ENCODE assay signal across 8 cellular contexts in genomic region chr10:68827592-68827959, GRCh38. TPM values are rescaled to one million over a fixed set of nuclear protein-coding genes. Genes with fewer than 3 reads are reported as not detected.
A peak's percentile ranks its signal among the peaks of the same experiment; 100 is the strongest.
DNase-seq lines count a peak whose midpoint lies in the region; ATAC-seq and TF ChIP-seq lines count a peak whose summit lies in the region.
"Not testable (repeated sequence)": the region's sequence is repeated elsewhere in the genome, so short reads cannot be mapped to it uniquely, and the experiment has no call there.

No MANE protein-coding gene starts in this region.

- H3K36me3 ChIP-seq in CD4-positive, CD25-positive, alpha-beta regulatory T cell (ENCODE audit: control insufficient read depth, insufficient read depth, low read length); Karpas-422 (ENCODE audit: insufficient read depth, low read length); adipocyte (ENCODE audit: control insufficient read depth, insufficient read depth, low read length, severe bottlenecking); spleen: not testable (repeated sequence)

- not testable (repeated sequence) for H3K4me3 ChIP-seq in CD4-positive, CD25-positive, alpha-beta regulatory T cell (ENCODE audit: low read depth, low read length)
- H3K4me3 ChIP-seq in Karpas-422 (ENCODE audit: low read length): peak overlapping the region; percentile 89
- H3K4me3 ChIP-seq in adipocyte (ENCODE audit: low read length): peak overlapping the region; percentile 82
- H3K4me3 ChIP-seq in fibroblast of villous mesenchyme (ENCODE audit: low read depth, low read length): peak overlapping the region; percentile 18
- H3K4me3 ChIP-seq in spleen: peak overlapping the region; percentile 40 to 82 (median 54)

- not testable (repeated sequence) for H3K4me1 ChIP-seq in CD4-positive, CD25-positive, alpha-beta regulatory T cell (ENCODE audit: control insufficient read depth, insufficient read depth, low read length, poor library complexity, severe bottlenecking); adipocyte (ENCODE audit: control insufficient read depth, insufficient read depth, low read length)
- peaks cover 20% of the 10 kb centered on the region for H3K4me1 ChIP-seq in Karpas-422 (ENCODE audit: low read length)
- H3K4me1 ChIP-seq in spleen: peaks cover 0 to 18% (median 14%) of the 10 kb centered on the region in 6 donors

- H3K9me3 ChIP-seq in CD4-positive, CD25-positive, alpha-beta regulatory T cell (ENCODE audit: control insufficient read depth in 2 of 2, low read length in 2 of 2); Karpas-422 (ENCODE audit: low read length); adipocyte (ENCODE audit: control insufficient read depth, low read length); spleen: not testable (repeated sequence)

- H3K4me3 Mint-ChIP-seq in CD4-positive, CD25-positive, alpha-beta regulatory T cell; memory B cell: not testable (repeated sequence)

- not testable (repeated sequence) for H3K27ac Mint-ChIP-seq in CD4-positive, CD25-positive, alpha-beta regulatory T cell; memory B cell

- intact Hi-C loops in spleen (cut with DNase I; ENCODE audit: low total_unique reads): not testable (repeated sequence)

- not testable (repeated sequence) for TF ChIP-seq POLR2A in spleen (IDR thresholded peaks at IDR 0.05)

- not testable (repeated sequence) for H3K9me3 Mint-ChIP-seq in CD4-positive, CD25-positive, alpha-beta regulatory T cell; memory B cell

- H3K4me2 ChIP-seq in Karpas-422 (ENCODE audit: low read depth, low read length, poor library complexity, severe bottlenecking): peak overlapping the region; percentile 90

- not testable (repeated sequence) for H2AFZ ChIP-seq in Karpas-422 (ENCODE audit: low read length)

- H3K9ac ChIP-seq in Karpas-422 (ENCODE audit: low read length): peak overlapping the region; percentile 87
- not testable (repeated sequence) for H3K9ac ChIP-seq in adipocyte (ENCODE audit: low read length)

- not testable (repeated sequence) for H3K27ac ChIP-seq in CD4-positive, CD25-positive, alpha-beta regulatory T cell (ENCODE audit: insufficient read depth, low read length, poor library complexity, severe bottlenecking); Karpas-422 (ENCODE audit: low read length); spleen

- H4K20me1 ChIP-seq in Karpas-422 (ENCODE audit: insufficient read depth, low read depth, low read length): not testable (repeated sequence)

- H3K36me3 Mint-ChIP-seq in CD4-positive, CD25-positive, alpha-beta regulatory T cell; memory B cell: not testable (repeated sequence)

- not testable (repeated sequence) for TF ChIP-seq CTCF in fibroblast of villous mesenchyme (IDR thresholded peaks at IDR 0.05; ENCODE audit: insufficient read depth, low read depth, low read length); spleen (IDR thresholded peaks at IDR 0.05 in 8 of 11, conservative IDR thresholded peaks at IDR 0.05 in 3 of 11)

- peak; percentile 32 to 56 for ATAC-seq in CD4-positive, CD25-positive, alpha-beta regulatory T cell (ENCODE audit: low read depth in 2 of 2)
- ATAC-seq in GM19438 (IDR thresholded peaks at IDR 0.05; ENCODE audit: low read depth, unreplicated experiment): peak; percentile 32
- ATAC-seq in HG02759 (IDR thresholded peaks at IDR 0.05; ENCODE audit: unreplicated experiment): peak; percentile 54
- ATAC-seq in memory B cell (ENCODE audit: low read depth): peak; percentile 60

- not testable (repeated sequence) for DNase-seq in CD4-positive, CD25-positive, alpha-beta regulatory T cell; Karpas-422; adipocyte (ENCODE audit: low read depth); fibroblast of villous mesenchyme (ENCODE audit: low read depth); memory B cell (ENCODE audit: low spot score in 2 of 2); spleen

- H3K27me3 ChIP-seq in CD4-positive, CD25-positive, alpha-beta regulatory T cell (ENCODE audit: control insufficient read depth, insufficient read depth, low read length); Karpas-422 (ENCODE audit: low read length): not testable (repeated sequence)
- H3K27me3 ChIP-seq in adipocyte (replicated peaks; ENCODE audit: control insufficient read depth, insufficient read depth, low read length) (peaks cover 25% of the 10 kb centered on the region), spleen (replicated peaks in 1 of 7) (peaks cover 0 to 39% (median 0%) of the 10 kb centered on the region in 7 donors)

- H3K4me1 Mint-ChIP-seq in CD4-positive, CD25-positive, alpha-beta regulatory T cell: peaks cover 0 to 16% (median 3%) of the 10 kb centered on the region in 4 donors
- not testable (repeated sequence) for H3K4me1 Mint-ChIP-seq in memory B cell

- 0% methylated on average over 1 to 17 of the region's 58 CpGs; no CpG with 5 or more reads in 1 of the 5 donors for WGBS in spleen, 5 donors

- peaks cover 18% of the 10 kb centered on the region for H3K27me3 Mint-ChIP-seq in CD4-positive, CD25-positive, alpha-beta regulatory T cell
- H3K27me3 Mint-ChIP-seq in memory B cell: not testable (repeated sequence)

- not testable (repeated sequence) for H3K79me2 ChIP-seq in Karpas-422 (ENCODE audit: low read length)

- H3K9me2 ChIP-seq in Karpas-422 (replicated peaks; ENCODE audit: insufficient read depth, low read length): not testable (repeated sequence)

RNA-seq across cellular contexts. Expression of gene STOX1, which starts 0.2 kb away (rescaled TPM):
- total RNA-seq in CD4-positive, CD25-positive, alpha-beta regulatory T cell: 0.30 TPM
- polyA plus RNA-seq in CD4-positive, CD25-positive, alpha-beta regulatory T cell: under 1 TPM in 2 of 4 donors, not detected in 2; 0.05 to 0.30 TPM
- 15.9 and 19.8 TPM in 2 replicates for total RNA-seq in Karpas-422 (2014; rRNA removed; shearing (Covaris generic); ENCODE audit: low replicate concordance)
- total RNA-seq in fibroblast of villous mesenchyme: under 0.01 TPM in 2 replicates
- total RNA-seq in spleen: 1 to 10 TPM in 1 of 7 donors, under 1 TPM in 5, not detected in 1; 0.11 to 2.2 (median 0.80) TPM
- polyA plus RNA-seq in spleen: under 1 TPM; 0.26 to 0.29 (median 0.28) TPM
